In the genomic region with DNA sequence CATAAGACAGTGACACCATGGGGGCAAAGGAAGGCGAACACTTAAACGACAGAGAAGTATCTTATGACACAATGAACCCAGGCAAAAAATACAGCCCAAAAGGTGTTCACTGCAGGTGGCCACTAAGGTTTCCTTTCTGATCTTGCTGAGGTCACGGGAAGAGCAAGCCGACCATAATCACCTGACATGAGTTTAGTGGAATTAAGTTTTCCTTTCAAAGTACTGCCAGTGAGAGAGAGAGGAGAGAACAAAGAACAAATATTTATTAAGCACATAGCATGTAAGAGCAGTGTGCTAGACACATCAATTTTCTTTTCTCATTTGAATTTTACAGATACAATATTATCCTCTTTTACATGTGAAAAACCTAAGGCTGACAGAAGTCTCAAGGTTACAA, we compare ENCODE assay signal across 19 cellular contexts.
"Had no signal": no experiment of that assay in that cellular context is flagged by ENCODE, and none has a peak within 500 bp of the region (broad histone marks: within the 10 kb centered on the region; RNA-seq: fewer than 3 reads in every experiment).

No MANE protein-coding gene starts in this region.

- H3K4me3 ChIP-seq: coronary artery, dorsolateral prefrontal cortex, hepatocyte, mucosa of descending colon, right atrium auricular region, upper lobe of left lung, uterus had no signal

- H3K27me3 Mint-ChIP-seq: naive thymus-derived CD8-positive, alpha-beta T cell had no signal

- H3K27ac Mint-ChIP-seq: naive thymus-derived CD8-positive, alpha-beta T cell had no signal

- ATAC-seq: left colon; mucosa of descending colon; naive thymus-derived CD8-positive, alpha-beta T cell had no signal

- H3K9me3 ChIP-seq: right atrium auricular region, uterus had no signal

- DNase-seq: dorsolateral prefrontal cortex; effector CD8-positive, alpha-beta T cell; foreskin melanocyte; head of caudate nucleus; left colon; mammary epithelial cell; mucosa of descending colon; naive thymus-derived CD8-positive, alpha-beta T cell; posterior cingulate gyrus; stimulated activated CD4-positive, alpha-beta T cell treated with anti-CD3 and anti-CD28 coated beads, Interleukin-12 subunit alpha, Interleukin-12 subunit beta, amount 100 ng/mL, for 4 hours; stimulated activated CD4-positive, alpha-beta T cell treated with anti-CD3 and anti-CD28 coated beads, Interleukin-2, amount 100 ng/mL, for 48 hours; stimulated activated naive CD4-positive, alpha-beta T cell treated with Interleukin-2 at 50 U/mL for 16 hours; upper lobe of left lung; uterus had no signal

- H3K36me3 ChIP-seq: right atrium auricular region, uterus had no signal

- H3K4me2 ChIP-seq: hepatocyte had no signal

- H3K27ac ChIP-seq: coronary artery, dorsolateral prefrontal cortex, hepatocyte, neutrophil, right atrium auricular region, upper lobe of left lung, uterus had no signal

- H3K4me1 ChIP-seq: right atrium auricular region, upper lobe of left lung, uterus had no signal

- H3K4me3 Mint-ChIP-seq: naive thymus-derived CD8-positive, alpha-beta T cell had no signal

- H3K27me3 ChIP-seq: dorsolateral prefrontal cortex, hepatocyte, neutrophil, right atrium auricular region, upper lobe of left lung, uterus had no signal

- FAIRE-seq: small intestine had no signal

- H2AFZ ChIP-seq: hepatocyte had no signal
